In genomic region chr2:159711562-159712193, GRCh38 we compare ENCODE assay signal across 2 cellular contexts.
TF ChIP-seq lines count a peak whose summit lies in the region.

No MANE protein-coding gene starts in this region.

TF ChIP-seq in H1, 55 proteins besides CTCF, POLR2A, EP300 and RAD21:
- TF ChIP-seq USF2 (IDR thresholded peaks at IDR 0.05; ENCODE audit: low read length) (no peak), EGR1 (IDR thresholded peaks at IDR 0.05; ENCODE audit: borderline replicate concordance, low read depth, low read length) (0 out of 2 replicates have a peak, but pooled peaks have one; percentile 9), SIX5 (IDR thresholded peaks at IDR 0.05; ENCODE audit: low read depth, low read length) (no peak), TBP (IDR thresholded peaks at IDR 0.05; ENCODE audit: low read depth, low read length) (peak; percentile 94)

TF ChIP-seq in neural cell, 6 proteins besides CTCF, POLR2A, EP300 and RAD21 (continued from another document):
- TF ChIP-seq REST (IDR thresholded peaks at IDR 0.05; ENCODE audit: borderline replicate concordance) (no peak), TAF1 (IDR thresholded peaks at IDR 0.05; ENCODE audit: low read depth) (no peak), SMC3 (conservative IDR thresholded peaks at IDR 0.05; ENCODE audit: poor library complexity) (no peak), POLR2AphosphoS5 (IDR thresholded peaks at IDR 0.05) (no peak)
